10 cellular contexts compared by ENCODE assay signal in genomic region chr19:14015454-14016035, GRCh38. TPM values are rescaled to one million over a fixed set of nuclear protein-coding genes. Genes with fewer than 3 reads are reported as not detected.
DNase-seq lines count a peak whose midpoint lies in the region; ATAC-seq and TF ChIP-seq lines count a peak whose summit lies in the region.
"Had no signal": no experiment of that assay in that cellular context is flagged by ENCODE, and none has a peak within 500 bp of the region (broad histone marks: within the 10 kb centered on the region; RNA-seq: fewer than 3 reads in every experiment).

No MANE protein-coding gene starts in this region.

- no peaks in the 10 kb centered on the region for H3K36me3 ChIP-seq in brain microvascular endothelial cell (replicated peaks)

- peak; percentile 45 for TF ChIP-seq POLR2A in GM18505 (IDR thresholded peaks at IDR 0.05; ENCODE audit: borderline replicate concordance, extremely low read depth, insufficient read depth, insufficient read length)

- TF ChIP-seq CTCF in brain microvascular endothelial cell (IDR thresholded peaks at IDR 0.05; ENCODE audit: low read depth, low read length, missing control alignments): no peak

- no peak overlapping the region for H3K4me3 ChIP-seq in brain microvascular endothelial cell (ENCODE audit: low read depth, low read length)

- peaks cover 0 to 4% (median 3%) of the 10 kb centered on the region in 3 donors for H3K27me3 Mint-ChIP-seq in immature natural killer cell (ENCODE audit: low read depth in 3 of 3)

- in situ Hi-C loops in brain microvascular endothelial cell (cut with HindIII; ENCODE audit: low pct_ligation_motif_present, low sequenced_read_pairs): no loop called here

- H3K4me1 Mint-ChIP-seq in immature natural killer cell: peaks cover 7 to 12% of the 10 kb centered on the region in 2 donors

- H3K27ac ChIP-seq in brain microvascular endothelial cell: no peak overlapping the region

- H3K27me3 ChIP-seq in brain microvascular endothelial cell (replicated peaks): no peaks in the 10 kb centered on the region

- intact Hi-C loops in posterior vena cava (cut with DNase I): no loop called here

- peak; percentile 60 for ATAC-seq in GM18505 (IDR thresholded peaks at IDR 0.05; ENCODE audit: unreplicated experiment)
- peak; percentile 72 for ATAC-seq in GM21447 (IDR thresholded peaks at IDR 0.05; ENCODE audit: unreplicated experiment)
- ATAC-seq in HG03378 (IDR thresholded peaks at IDR 0.05; ENCODE audit: unreplicated experiment): peak; percentile 82

- peak overlapping the region in 4 of 5 donors; percentile 6 to 63 (median 26) for H3K4me3 Mint-ChIP-seq in immature natural killer cell

- DNase-seq in immature natural killer cell (peak; percentile 27 to 40 (median 29)), posterior vena cava (ENCODE audit: low spot score) (no peak), brain microvascular endothelial cell (no peak), nucleus accumbens (lab: John Stamatoyannopoulos, UW) (no peak), NCI-H1105 (lab: John Stamatoyannopoulos, UW) (no peak)
- DNase-seq: dermis blood vessel endothelial cell, DMS79 had no signal

- peak overlapping the region; percentile 62 to 83 (median 80) for H3K27ac Mint-ChIP-seq in immature natural killer cell

- H3K36me3 Mint-ChIP-seq in immature natural killer cell: no peaks in the 10 kb centered on the region

- H3K9me3 Mint-ChIP-seq in immature natural killer cell: no peaks in the 10 kb centered on the region

RNA-seq across cellular contexts. Expression of gene RFX1, which starts 9.4 kb away (rescaled TPM):
- 1 to 10 TPM in 1 of 3 donors, under 1 TPM in 2; 0.21 to 1.5 (median 0.66) TPM for polyA plus RNA-seq in immature natural killer cell
- 1 to 10 TPM; 7.5 to 7.8 TPM for total RNA-seq in posterior vena cava

RNA-seq across cellular contexts. Expression of gene RLN3, which starts 12.4 kb away (rescaled TPM):
- not detected for polyA plus RNA-seq in immature natural killer cell
- total RNA-seq in posterior vena cava: not detected
- total RNA-seq: dermis blood vessel endothelial cell had no signal

RNA-seq across cellular contexts. Expression of gene IL27RA, which starts 16.0 kb away (rescaled TPM):
- 10 to 100 TPM; 58.6 to 86.4 (median 69.9) TPM for polyA plus RNA-seq in immature natural killer cell
- total RNA-seq in posterior vena cava: 1 to 10 TPM; 3.6 to 5.3 TPM

RNA-seq across cellular contexts. Expression of gene PALM3, which starts 46.3 kb away (rescaled TPM):
- polyA plus RNA-seq in immature natural killer cell: not detected
- under 1 TPM in 1 of 2 donors, not detected in 1; 0.74 TPM for total RNA-seq in posterior vena cava
- total RNA-seq: dermis blood vessel endothelial cell had no signal

RNA-seq across cellular contexts. Expression of gene MISP3, which starts 57.0 kb away (rescaled TPM):
- 1 to 10 TPM in 2 of 3 donors, under 1 TPM in 1; 0.62 to 2.9 (median 2.1) TPM for polyA plus RNA-seq in immature natural killer cell
- total RNA-seq in posterior vena cava: 1 to 10 TPM; 1.0 to 1.4 TPM

Comparison
In these comparisons a context has a peak if more than half of its experiments do, and no peak if none do; other contexts are left out.
1. DNase-seq: peak in immature natural killer cell (3 of 3); none in posterior vena cava (single experiment), brain microvascular endothelial cell (single experiment), nucleus accumbens (0 of 56) and NCI-H1105 (single experiment).
2. Peak in every context shown above with its lines, with median percentiles within 50 percentile points of each other: ATAC-seq.